In genomic region chr5:778971-779370, GRCh38 we compare ENCODE assay signal across 2 cellular contexts. TPM values are rescaled to one million over a fixed set of nuclear protein-coding genes. Genes with fewer than 3 reads are reported as not detected.
"Had no signal": no experiment of that assay in that cellular context is flagged by ENCODE, and none has a peak within 500 bp of the region (broad histone marks: within the 10 kb centered on the region; RNA-seq: fewer than 3 reads in every experiment).

No MANE protein-coding gene starts in this region.

RNA-seq across cellular contexts. Expression of gene ZDHHC11B, which starts 5.6 kb away (rescaled TPM):
- total RNA-seq: activated CD4-positive, alpha-beta memory T cell treated with anti-CD3 and anti-CD28 coated beads, Interleukin-2, amount 10 ng/mL, durations not matched to agents 7 days and 5 days; T-helper 1 cell treated with Interleukin-12 subunit alpha and Interleukin-12 subunit beta and Interleukin-4 antibody, amounts not matched to agents 30 ng/mL and 1 ng/mL, for 36 hours had no signal
